ENCODE assay signal across 18 cellular contexts in genomic region chr5:178563621-178564020, GRCh38. TPM values are rescaled to one million over a fixed set of nuclear protein-coding genes. Genes with fewer than 3 reads are reported as not detected.
A peak's percentile ranks its signal among the peaks of the same experiment; 100 is the strongest.
DNase-seq lines count a peak whose midpoint lies in the region; ATAC-seq and TF ChIP-seq lines count a peak whose summit lies in the region.
"Had no signal": no experiment of that assay in that cellular context is flagged by ENCODE, and none has a peak within 500 bp of the region (broad histone marks: within the 10 kb centered on the region; RNA-seq: fewer than 3 reads in every experiment).

No MANE protein-coding gene starts in this region.

- CTCF ChIA-PET in WTC11 (lab: Charles Lee): interaction anchor here (0.7 to 2.3 kb wide), 4 partner anchors 26 to 280 kb away, joined by 4 to 8 read pairs (median 6); partner anchors contain the start of gene COL23A1

- H3K23ac ChIP-seq in H9 (ENCODE audit: insufficient read length, low read depth, low read length): no peak overlapping the region

- H2AFZ ChIP-seq in H9 (ENCODE audit: low read length): no peak overlapping the region
- H2AFZ ChIP-seq: GM23248 had no signal

- no peak overlapping the region for H3K9ac ChIP-seq in H9 (ENCODE audit: extremely low read depth, insufficient read length, low read length)
- H3K9ac ChIP-seq: BLaER1 treated with 17β-estradiol and CSF1 and Interleukin-3, amounts not matched to agents 10 nM and 100 nM; GM23248 had no signal

- H3T11ph ChIP-seq in H9 (ENCODE audit: low read length): no peak overlapping the region

- H3K27me3 Mint-ChIP-seq in H9 (ENCODE audit: low read depth) (peaks cover 32% of the 10 kb centered on the region), WTC11 (ENCODE audit: low read depth) (peaks cover 4% of the 10 kb centered on the region; the same call in 1 of the 2 replicates), nephron (ENCODE audit: low read depth) (peaks cover 11% of the 10 kb centered on the region)

- DNase-seq in H9: no peak
- no peak for DNase-seq in WTC11 (ENCODE audit: low spot score)
- no peak for DNase-seq in NCI-H446 treated with DMSO at 0.1 percent for 48 hours (lab: John Stamatoyannopoulos, UW)
- DNase-seq in NCI-H2029 (lab: John Stamatoyannopoulos, UW): no peak
- DNase-seq: Calu3; CD8-positive, alpha-beta T cell; DMS79 treated with DMSO at 0.1 percent for 48 hours; EL; GM23248; HFFc6 had no signal

- no peaks in the 10 kb centered on the region for H3K23me2 ChIP-seq in H9 (ENCODE audit: insufficient read length, low read depth, low read length, poor library complexity, severe bottlenecking)

- H2AK5ac ChIP-seq in H9 (ENCODE audit: insufficient read length, low read length): no peak overlapping the region

- no peak overlapping the region for H4K91ac ChIP-seq in H9 (ENCODE audit: insufficient read length, low read depth, low read length)

- no peak overlapping the region for H3K27ac ChIP-seq in H9 (ENCODE audit: insufficient read length, low read depth, low read length)
- H3K27ac ChIP-seq: BLaER1 treated with 17β-estradiol and CSF1 and Interleukin-3, amounts not matched to agents 10 nM and 100 nM; GM23248 had no signal

- H3K79me1 ChIP-seq in H9 (ENCODE audit: insufficient read depth, low read depth, low read length, poor library complexity, severe bottlenecking): no peaks in the 10 kb centered on the region

- H3K9me3 ChIP-seq in H9 (ENCODE audit: control insufficient read depth, low read depth, low read length): no peaks in the 10 kb centered on the region

- H3K9me3 Mint-ChIP-seq in H9 (peaks cover 0 to 3% of the 10 kb centered on the region in 2 experiments; a peak in 2 of 5 replicates), WTC11 (no peaks in the 10 kb centered on the region), nephron (peaks cover 2% of the 10 kb centered on the region)
- H3K9me3 Mint-ChIP-seq: CD8-positive, alpha-beta T cell had no signal

- no peak overlapping the region for H2BK12ac ChIP-seq in H9 (ENCODE audit: insufficient read length, low read depth, low read length)

- TF ChIP-seq CTCF in H9 (conservative IDR thresholded peaks at IDR 0.05) (no peak), WTC11 (IDR thresholded peaks at IDR 0.05) (no peak), nephron (IDR thresholded peaks at IDR 0.05; ENCODE audit: unreplicated experiment in 3 of 3) (no peak)

- H3K27me3 ChIP-seq in H9 (ENCODE audit: insufficient read depth, low read length): no peaks in the 10 kb centered on the region
- H3K27me3 ChIP-seq: BLaER1 treated with 17β-estradiol and CSF1 and Interleukin-3, amounts not matched to agents 10 nM and 100 nM had no signal

- peak overlapping the region; percentile 62 for H2BK120ac ChIP-seq in H9 (ENCODE audit: low read depth, low read length, poor library complexity, severe bottlenecking)

- no peak overlapping the region for H3K4ac ChIP-seq in H9 (ENCODE audit: low read depth, low read length)

- H4K8ac ChIP-seq in H9 (replicated peaks; ENCODE audit: insufficient read length, low read depth, low read length): no peak overlapping the region

- no peak overlapping the region for H2BK5ac ChIP-seq in H9 (ENCODE audit: insufficient read length, low read length)

- H3K4me3 Mint-ChIP-seq in H9: no peak overlapping the region
- no peak overlapping the region for H3K4me3 Mint-ChIP-seq in WTC11
- no peak overlapping the region for H3K4me3 Mint-ChIP-seq in nephron
- H3K4me3 Mint-ChIP-seq: B cell; CD8-positive, alpha-beta T cell; HFFc6 had no signal

- H3K27ac Mint-ChIP-seq in H9 (peak overlapping the region in 2 of 3 experiments; percentile 66 to 76; a peak in 3 of 7 replicates), WTC11 (peak overlapping the region; percentile 17; the same call in 1 of the 2 replicates), nephron (peak overlapping the region; percentile 46 to 66 (median 57))
- H3K27ac Mint-ChIP-seq: B cell; CD8-positive, alpha-beta T cell; HFFc6 had no signal

- H2BK15ac ChIP-seq in H9 (ENCODE audit: low read depth, low read length): no peak overlapping the region

- H4K20me1 ChIP-seq in H9 (ENCODE audit: control insufficient read depth, insufficient read depth, insufficient read length): no peaks in the 10 kb centered on the region
- H4K20me1 ChIP-seq: BLaER1 treated with 17β-estradiol and CSF1 and Interleukin-3, amounts not matched to agents 10 nM and 100 nM had no signal

- H3K36me3 Mint-ChIP-seq in H9 (ENCODE audit: insufficient read depth in 1 of 3, low read depth in 3 of 3): peaks cover 3 to 6% (median 6%) of the 10 kb centered on the region in 3 experiments; a peak in 5 of 7 replicates
- H3K36me3 Mint-ChIP-seq in WTC11: peaks cover 13% of the 10 kb centered on the region
- H3K36me3 Mint-ChIP-seq in nephron (ENCODE audit: low read depth): peaks cover 9% of the 10 kb centered on the region
- H3K36me3 Mint-ChIP-seq: CD8-positive, alpha-beta T cell had no signal

- H3K4me1 ChIP-seq in H9 (ENCODE audit: insufficient read depth, low read length): peaks cover 8% of the 10 kb centered on the region

- no peak overlapping the region for H3K56ac ChIP-seq in H9 (ENCODE audit: insufficient read length, low read depth, low read length)

- H3K14ac ChIP-seq in H9 (ENCODE audit: insufficient read depth, low read length): no peak overlapping the region

- no peaks in the 10 kb centered on the region for H3K79me2 ChIP-seq in H9 (ENCODE audit: insufficient read depth, low read length)

- WGBS in H9 (ENCODE audit: extremely low coverage, insufficient read length, low lambda C conversion rate): no CpG with 5 or more reads among the region's 8 CpGs

- H2BK20ac ChIP-seq in H9 (ENCODE audit: low read depth, low read length, poor library complexity, severe bottlenecking): no peak overlapping the region

- H3K4me1 Mint-ChIP-seq in H9 (peaks cover 40 to 48% of the 10 kb centered on the region in 2 experiments), WTC11 (peaks cover 49% of the 10 kb centered on the region), nephron (peaks cover 27% of the 10 kb centered on the region)

- H3K4me2 ChIP-seq in H9 (ENCODE audit: insufficient read depth, insufficient read length, low read length): no peak overlapping the region
- H3K4me2 ChIP-seq: BLaER1 treated with 17β-estradiol and CSF1 and Interleukin-3, amounts not matched to agents 10 nM and 100 nM had no signal

- POLR2A ChIA-PET in WTC11 (lab: Charles Lee): interaction anchor here (0.7 kb wide), 1 partner anchor 415 kb away, joined by 3 read pairs; no protein-coding TSS in a partner anchor

- ATAC-seq in WTC11 (no peak), GM21515 (IDR thresholded peaks at IDR 0.05; ENCODE audit: unreplicated experiment) (no peak)
- ATAC-seq: CD8-positive, alpha-beta T cell; GM12878; HCT116 had no signal

- H3K18ac ChIP-seq in H9 (ENCODE audit: insufficient read length, low read depth, low read length): no peak overlapping the region

- no peak overlapping the region for H4K5ac ChIP-seq in H9 (ENCODE audit: insufficient read length, low read depth, low read length)

TF ChIP-seq in WTC11, 78 proteins besides CTCF, POLR2A, EP300 and RAD21:
- TF ChIP-seq ZNF121 (CRISPR knock-in tag; IDR thresholded peaks at IDR 0.05): peak; percentile 33; the same call in 1 of the 2 replicates
- no peak for TF ChIP-seq SMAD4 (CRISPR knock-in tag; IDR thresholded peaks at IDR 0.05)
- no peak for TF ChIP-seq CBFB (CRISPR knock-in tag; IDR thresholded peaks at IDR 0.05; ENCODE audit: low read depth)

RNA-seq across cellular contexts. Expression of gene COL23A1, which starts 26.6 kb away (rescaled TPM):
- total RNA-seq in H9 (2021) (2.5 and 2.6 TPM in 2 replicates), WTC11 (2021) (15.0 to 19.8 TPM (median 18.7 TPM) in 3 replicates)
- total RNA-seq: A172; Calu3; CD8-positive, alpha-beta T cell; G401; GM23248; HFFc6 had no signal

Comparison
In these comparisons a context has a peak if more than half of its experiments do, and no peak if none do; other contexts are left out.
1. H3K27ac Mint-ChIP-seq: peak in every context shown above with its lines; median percentile 71 in H9; 57 in nephron; 17 in WTC11.